In genomic region chr5:180364306-180364856, GRCh38 we compare ENCODE assay signal across 32 cellular contexts. TPM values are rescaled to one million over a fixed set of nuclear protein-coding genes. Genes with fewer than 3 reads are reported as not detected.
"Had no signal": no experiment of that assay in that cellular context is flagged by ENCODE, and none has a peak within 500 bp of the region (broad histone marks: within the 10 kb centered on the region; RNA-seq: fewer than 3 reads in every experiment).

No MANE protein-coding gene starts in this region.

- DNase-seq: activated B cell treated with CpG ODN at 0.5 μM for 24 hours; activated CD4-positive, alpha-beta T cell treated with anti-CD3 and anti-CD28 coated beads for 48 hours; activated CD4-positive, alpha-beta T cell treated with anti-CD3 and anti-CD28 coated beads, Interleukin-2, amount 50 U/mL, for 1 hour; activated CD4-positive, alpha-beta T cell treated with anti-CD3 and anti-CD28 coated beads, Interleukin-2, amount 50 U/mL, for 48 hours; activated CD8-positive, alpha-beta memory T cell treated with anti-CD3 and anti-CD28 coated beads for 24 hours; activated CD8-positive, alpha-beta T cell treated with anti-CD3 and anti-CD28 coated beads for 36 hours; activated effector memory CD4-positive, alpha-beta T cell treated with Interleukin-2 at 50 U/mL for 16 hours; activated gamma-delta T cell treated with Interleukin-2 at 50 U/mL for 16 hours; activated naive CD4-positive, alpha-beta T cell treated with anti-CD3 and anti-CD28 coated beads, Interleukin-2, amount 50 U/mL, for 16 hours; activated naive CD4-positive, alpha-beta T cell treated with Interleukin-2 at 50 U/mL for 16 hours; activated T-cell treated with anti-CD3 and anti-CD28 coated beads, Interleukin-2, amount 50 U/mL, for 4 hours; amniotic stem cell; anterior cingulate cortex; brain microvascular endothelial cell; cortex of kidney; dermis blood vessel endothelial cell; effector CD4-positive, alpha-beta T cell; effector memory CD8-positive, alpha-beta T cell; erythroblast; foreskin keratinocyte; gastrocnemius medialis; glutamatergic neuron; heart left ventricle; T-helper 17 cell; T1000; WERI-Rb-1 had no signal

- H3K4me3 ChIP-seq: esophagus muscularis mucosa, gastrocnemius medialis, heart left ventricle had no signal

- H3K27ac ChIP-seq: brain microvascular endothelial cell, esophagus muscularis mucosa, foreskin keratinocyte, gastrocnemius medialis, heart left ventricle, WERI-Rb-1 had no signal

- H3K27ac Mint-ChIP-seq: activated B cell treated with CpG ODN at 0.5 μM for 24 hours; activated CD8-positive, alpha-beta T cell treated with anti-CD3 and anti-CD28 coated beads for 36 hours; activated naive CD8-positive, alpha-beta T cell; activated T-helper 17 cell treated with anti-CD3 and anti-CD28 coated beads, Interleukin-2, amount 50 U/mL, for 72 hours; effector memory CD8-positive, alpha-beta T cell; T-helper 17 cell; T-helper 2 cell treated with Interferon-gamma antibody and Interleukin-4, amounts not matched to agents 5 μg/mL and 100 μg/mL, for 36 hours had no signal

- H3K9me3 ChIP-seq: esophagus muscularis mucosa, gastrocnemius medialis, heart left ventricle had no signal

- H3K4me1 ChIP-seq: esophagus muscularis mucosa, foreskin keratinocyte, gastrocnemius medialis had no signal

- H3K9me3 Mint-ChIP-seq: activated B cell treated with CpG ODN at 0.5 μM for 24 hours; activated CD8-positive, alpha-beta T cell treated with anti-CD3 and anti-CD28 coated beads for 36 hours; activated T-cell treated with anti-CD3 and anti-CD28 coated beads, Interleukin-2, amount 50 U/mL, for 4 hours; activated T-helper 17 cell treated with anti-CD3 and anti-CD28 coated beads, Interleukin-2, amount 50 U/mL, for 72 hours; central memory CD8-positive, alpha-beta T cell; effector memory CD8-positive, alpha-beta T cell; T-helper 2 cell treated with Interferon-gamma antibody and Interleukin-4, amounts not matched to agents 5 μg/mL and 100 μg/mL, for 36 hours had no signal

- ATAC-seq: activated CD4-positive, CD25-positive, alpha-beta regulatory T cell treated with anti-CD3 and anti-CD28 coated beads, Interleukin-2, amount 50 U/mL, for 24 hours; activated CD8-positive, alpha-beta T cell treated with anti-CD3 and anti-CD28 coated beads for 36 hours; activated T-cell treated with anti-CD3 and anti-CD28 coated beads, Interleukin-2, amount 50 U/mL, for 4 hours; activated T-helper 17 cell treated with anti-CD3 and anti-CD28 coated beads, Interleukin-2, amount 50 U/mL, for 72 hours; effector memory CD8-positive, alpha-beta T cell; foreskin keratinocyte; gastrocnemius medialis; heart left ventricle; T-helper 17 cell had no signal

- H3K27me3 ChIP-seq: brain microvascular endothelial cell, esophagus muscularis mucosa, foreskin keratinocyte, gastrocnemius medialis, heart left ventricle had no signal

- H3K36me3 Mint-ChIP-seq: activated naive CD8-positive, alpha-beta T cell had no signal

- H3K4me3 Mint-ChIP-seq: activated B cell treated with CpG ODN at 0.5 μM for 24 hours; activated CD8-positive, alpha-beta T cell treated with anti-CD3 and anti-CD28 coated beads for 36 hours; activated naive CD8-positive, alpha-beta T cell; activated T-cell treated with anti-CD3 and anti-CD28 coated beads, Interleukin-2, amount 50 U/mL, for 4 hours; activated T-helper 17 cell treated with anti-CD3 and anti-CD28 coated beads, Interleukin-2, amount 50 U/mL, for 72 hours; central memory CD8-positive, alpha-beta T cell; T-helper 17 cell; T-helper 2 cell treated with Interferon-gamma antibody and Interleukin-4, amounts not matched to agents 5 μg/mL and 100 μg/mL, for 36 hours had no signal

- H3K27me3 Mint-ChIP-seq: activated B cell treated with CpG ODN at 0.5 μM for 24 hours; activated CD8-positive, alpha-beta T cell treated with anti-CD3 and anti-CD28 coated beads for 36 hours; activated naive CD8-positive, alpha-beta T cell; activated T-helper 17 cell treated with anti-CD3 and anti-CD28 coated beads, Interleukin-2, amount 50 U/mL, for 72 hours had no signal

- H3K4me1 Mint-ChIP-seq: activated B cell treated with CpG ODN at 0.5 μM for 24 hours; activated T-helper 17 cell treated with anti-CD3 and anti-CD28 coated beads, Interleukin-2, amount 50 U/mL, for 72 hours had no signal

RNA-seq across cellular contexts. Expression of gene GFPT2, which starts 11.2 kb away (rescaled TPM):
- total RNA-seq: activated CD8-positive, alpha-beta T cell treated with anti-CD3 and anti-CD28 coated beads for 36 hours had no signal
